Comparison of ENCODE assay signal across 16 cellular contexts in the genomic region with DNA sequence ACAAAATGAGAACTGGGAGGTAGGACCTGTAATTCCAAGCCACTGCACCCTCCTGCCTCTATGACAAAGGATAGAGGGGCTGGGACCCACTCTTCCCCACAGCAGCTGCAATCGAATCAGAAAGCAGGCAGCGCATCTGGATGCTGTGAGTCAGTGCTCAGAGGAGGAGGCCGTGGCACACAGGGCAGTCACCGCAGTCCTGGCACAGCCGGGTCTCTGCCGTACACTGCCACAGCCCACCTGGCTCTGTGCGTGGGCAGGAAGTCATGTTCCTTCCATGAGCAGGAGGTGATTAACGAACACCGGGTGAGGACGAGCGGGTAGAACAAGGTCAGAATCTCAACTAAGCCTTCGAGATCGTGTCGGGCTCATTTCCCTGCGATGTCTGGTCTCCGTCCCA.
"Had no signal": no experiment of that assay in that cellular context is flagged by ENCODE, and none has a peak within 500 bp of the region (broad histone marks: within the 10 kb centered on the region; RNA-seq: fewer than 3 reads in every experiment).

No MANE protein-coding gene starts in this region.

- H3K27ac Mint-ChIP-seq: activated naive CD4-positive, alpha-beta T cell treated with anti-CD3 and anti-CD28 coated beads, Interleukin-2, amount 50 U/mL, for 72 hours; activated T-helper 1 cell treated with anti-CD3 and anti-CD28 coated beads, Interleukin-12 subunit alpha, Interleukin-12 subunit beta, Interleukin-2, Interleukin-4 antibody, amounts not matched to agents 30 ng/mL and 10 ng/mL and 1 ng/mL, durations not matched to agents 14 hours and 24 hours and 36 hours; effector memory CD8-positive, alpha-beta T cell; nephron progenitor cell had no signal

- H3K4me1 Mint-ChIP-seq: nephron progenitor cell had no signal

- FAIRE-seq: islet of Langerhans, TTC549 had no signal

- H3K9me3 Mint-ChIP-seq: activated naive CD4-positive, alpha-beta T cell treated with anti-CD3 and anti-CD28 coated beads, Interleukin-2, amount 50 U/mL, for 72 hours; activated T-helper 1 cell treated with anti-CD3 and anti-CD28 coated beads, Interleukin-12 subunit alpha, Interleukin-12 subunit beta, Interleukin-2, Interleukin-4 antibody, amounts not matched to agents 30 ng/mL and 10 ng/mL and 1 ng/mL, durations not matched to agents 14 hours and 24 hours and 36 hours; effector memory CD8-positive, alpha-beta T cell; nephron progenitor cell had no signal

- H3K4me3 Mint-ChIP-seq: activated T-helper 1 cell treated with anti-CD3 and anti-CD28 coated beads, Interleukin-12 subunit alpha, Interleukin-12 subunit beta, Interleukin-2, Interleukin-4 antibody, amounts not matched to agents 30 ng/mL and 10 ng/mL and 1 ng/mL, durations not matched to agents 14 hours and 24 hours and 36 hours; effector memory CD8-positive, alpha-beta T cell; nephron progenitor cell had no signal

- DNase-seq: activated CD4-positive, alpha-beta T cell treated with anti-CD3 and anti-CD28 coated beads, Interleukin-2, amount 50 U/mL, for 4 hours; activated gamma-delta T cell treated with Interleukin-2 at 50 U/mL for 16 hours; activated T-cell treated with anti-CD3 and anti-CD28 coated beads for 4 hours; caudate nucleus; effector memory CD8-positive, alpha-beta T cell; midbrain; nephron progenitor cell; occipital lobe; right cardiac atrium; stimulated activated naive CD8-positive, alpha-beta T cell treated with anti-CD3 and anti-CD28 coated beads, Interleukin-15, Interleukin-2, amounts not matched to agents 100 U/mL and 50 U/mL, for 24 hours; substantia nigra; uterus had no signal

- H3K36me3 Mint-ChIP-seq: activated naive CD4-positive, alpha-beta T cell treated with anti-CD3 and anti-CD28 coated beads, Interleukin-2, amount 50 U/mL, for 72 hours had no signal
